In the genomic region with DNA sequence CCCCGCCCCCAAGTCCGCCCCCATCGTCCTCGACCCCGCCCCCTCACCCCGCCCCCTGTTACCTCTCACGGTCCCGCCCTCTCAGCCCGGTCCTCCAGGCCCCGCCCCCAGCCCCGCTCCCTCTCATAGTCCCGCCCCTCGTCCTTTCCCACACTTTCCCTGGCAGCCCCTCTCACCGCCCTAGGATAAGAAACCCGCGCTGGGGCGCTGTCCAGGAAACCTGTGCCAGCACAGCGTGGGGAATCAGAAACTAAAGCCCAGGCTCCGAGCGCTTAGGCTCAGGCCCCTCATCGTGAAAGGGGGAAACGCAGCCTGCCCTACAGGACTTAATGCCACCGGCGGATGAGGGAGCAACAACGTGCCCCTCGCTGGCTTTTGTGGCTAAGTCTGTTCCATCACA, we compare ENCODE assay signal across 2 cellular contexts.
TF ChIP-seq lines count a peak whose summit lies in the region.

No MANE protein-coding gene starts in this region.

TF ChIP-seq in liver, 16 proteins besides CTCF, POLR2A, EP300 and RAD21 (continued from another document):
- TF ChIP-seq, protein P1, sequence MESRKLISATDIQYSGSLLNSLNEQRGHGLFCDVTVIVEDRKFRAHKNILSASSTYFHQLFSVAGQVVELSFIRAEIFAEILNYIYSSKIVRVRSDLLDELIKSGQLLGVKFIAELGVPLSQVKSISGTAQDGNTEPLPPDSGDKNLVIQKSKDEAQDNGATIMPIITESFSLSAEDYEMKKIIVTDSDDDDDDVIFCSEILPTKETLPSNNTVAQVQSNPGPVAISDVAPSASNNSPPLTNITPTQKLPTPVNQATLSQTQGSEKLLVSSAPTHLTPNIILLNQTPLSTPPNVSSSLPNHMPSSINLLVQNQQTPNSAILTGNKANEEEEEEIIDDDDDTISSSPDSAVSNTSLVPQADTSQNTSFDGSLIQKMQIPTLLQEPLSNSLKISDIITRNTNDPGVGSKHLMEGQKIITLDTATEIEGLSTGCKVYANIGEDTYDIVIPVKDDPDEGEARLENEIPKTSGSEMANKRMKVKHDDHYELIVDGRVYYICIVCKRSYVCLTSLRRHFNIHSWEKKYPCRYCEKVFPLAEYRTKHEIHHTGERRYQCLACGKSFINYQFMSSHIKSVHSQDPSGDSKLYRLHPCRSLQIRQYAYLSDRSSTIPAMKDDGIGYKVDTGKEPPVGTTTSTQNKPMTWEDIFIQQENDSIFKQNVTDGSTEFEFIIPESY (IDR thresholded peaks at IDR 0.05), result no peak
- TF ChIP-seq NR2F2 (IDR thresholded peaks at IDR 0.05) (no peak), YY1 (IDR thresholded peaks at IDR 0.05) (no peak), FOXA1 (IDR thresholded peaks at IDR 0.05) (no peak), FOXA2 (IDR thresholded peaks at IDR 0.05) (no peak), HNF4G (IDR thresholded peaks at IDR 0.05) (no peak), RXRA (IDR thresholded peaks at IDR 0.05) (no peak), HNF4A (conservative IDR thresholded peaks at IDR 0.05) (no peak), SP1 (IDR thresholded peaks at IDR 0.05) (peak; percentile 21), EGR1 (IDR thresholded peaks at IDR 0.05; ENCODE audit: low read depth in 2 of 2) (no peak)
- TF ChIP-seq, protein P2, sequence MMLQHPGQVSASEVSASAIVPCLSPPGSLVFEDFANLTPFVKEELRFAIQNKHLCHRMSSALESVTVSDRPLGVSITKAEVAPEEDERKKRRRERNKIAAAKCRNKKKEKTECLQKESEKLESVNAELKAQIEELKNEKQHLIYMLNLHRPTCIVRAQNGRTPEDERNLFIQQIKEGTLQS (IDR thresholded peaks at IDR 0.05), result no peak
- TF ChIP-seq, protein P3, sequence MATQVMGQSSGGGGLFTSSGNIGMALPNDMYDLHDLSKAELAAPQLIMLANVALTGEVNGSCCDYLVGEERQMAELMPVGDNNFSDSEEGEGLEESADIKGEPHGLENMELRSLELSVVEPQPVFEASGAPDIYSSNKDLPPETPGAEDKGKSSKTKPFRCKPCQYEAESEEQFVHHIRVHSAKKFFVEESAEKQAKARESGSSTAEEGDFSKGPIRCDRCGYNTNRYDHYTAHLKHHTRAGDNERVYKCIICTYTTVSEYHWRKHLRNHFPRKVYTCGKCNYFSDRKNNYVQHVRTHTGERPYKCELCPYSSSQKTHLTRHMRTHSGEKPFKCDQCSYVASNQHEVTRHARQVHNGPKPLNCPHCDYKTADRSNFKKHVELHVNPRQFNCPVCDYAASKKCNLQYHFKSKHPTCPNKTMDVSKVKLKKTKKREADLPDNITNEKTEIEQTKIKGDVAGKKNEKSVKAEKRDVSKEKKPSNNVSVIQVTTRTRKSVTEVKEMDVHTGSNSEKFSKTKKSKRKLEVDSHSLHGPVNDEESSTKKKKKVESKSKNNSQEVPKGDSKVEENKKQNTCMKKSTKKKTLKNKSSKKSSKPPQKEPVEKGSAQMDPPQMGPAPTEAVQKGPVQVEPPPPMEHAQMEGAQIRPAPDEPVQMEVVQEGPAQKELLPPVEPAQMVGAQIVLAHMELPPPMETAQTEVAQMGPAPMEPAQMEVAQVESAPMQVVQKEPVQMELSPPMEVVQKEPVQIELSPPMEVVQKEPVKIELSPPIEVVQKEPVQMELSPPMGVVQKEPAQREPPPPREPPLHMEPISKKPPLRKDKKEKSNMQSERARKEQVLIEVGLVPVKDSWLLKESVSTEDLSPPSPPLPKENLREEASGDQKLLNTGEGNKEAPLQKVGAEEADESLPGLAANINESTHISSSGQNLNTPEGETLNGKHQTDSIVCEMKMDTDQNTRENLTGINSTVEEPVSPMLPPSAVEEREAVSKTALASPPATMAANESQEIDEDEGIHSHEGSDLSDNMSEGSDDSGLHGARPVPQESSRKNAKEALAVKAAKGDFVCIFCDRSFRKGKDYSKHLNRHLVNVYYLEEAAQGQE (IDR thresholded peaks at IDR 0.05), result peak; percentile 55
- TF ChIP-seq, protein P4, sequence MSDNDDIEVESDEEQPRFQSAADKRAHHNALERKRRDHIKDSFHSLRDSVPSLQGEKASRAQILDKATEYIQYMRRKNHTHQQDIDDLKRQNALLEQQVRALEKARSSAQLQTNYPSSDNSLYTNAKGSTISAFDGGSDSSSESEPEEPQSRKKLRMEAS (IDR thresholded peaks at IDR 0.05), result no peak

TF ChIP-seq in HepG2, 621 proteins besides CTCF, POLR2A, EP300 and RAD21:
- TF ChIP-seq, protein P5, sequence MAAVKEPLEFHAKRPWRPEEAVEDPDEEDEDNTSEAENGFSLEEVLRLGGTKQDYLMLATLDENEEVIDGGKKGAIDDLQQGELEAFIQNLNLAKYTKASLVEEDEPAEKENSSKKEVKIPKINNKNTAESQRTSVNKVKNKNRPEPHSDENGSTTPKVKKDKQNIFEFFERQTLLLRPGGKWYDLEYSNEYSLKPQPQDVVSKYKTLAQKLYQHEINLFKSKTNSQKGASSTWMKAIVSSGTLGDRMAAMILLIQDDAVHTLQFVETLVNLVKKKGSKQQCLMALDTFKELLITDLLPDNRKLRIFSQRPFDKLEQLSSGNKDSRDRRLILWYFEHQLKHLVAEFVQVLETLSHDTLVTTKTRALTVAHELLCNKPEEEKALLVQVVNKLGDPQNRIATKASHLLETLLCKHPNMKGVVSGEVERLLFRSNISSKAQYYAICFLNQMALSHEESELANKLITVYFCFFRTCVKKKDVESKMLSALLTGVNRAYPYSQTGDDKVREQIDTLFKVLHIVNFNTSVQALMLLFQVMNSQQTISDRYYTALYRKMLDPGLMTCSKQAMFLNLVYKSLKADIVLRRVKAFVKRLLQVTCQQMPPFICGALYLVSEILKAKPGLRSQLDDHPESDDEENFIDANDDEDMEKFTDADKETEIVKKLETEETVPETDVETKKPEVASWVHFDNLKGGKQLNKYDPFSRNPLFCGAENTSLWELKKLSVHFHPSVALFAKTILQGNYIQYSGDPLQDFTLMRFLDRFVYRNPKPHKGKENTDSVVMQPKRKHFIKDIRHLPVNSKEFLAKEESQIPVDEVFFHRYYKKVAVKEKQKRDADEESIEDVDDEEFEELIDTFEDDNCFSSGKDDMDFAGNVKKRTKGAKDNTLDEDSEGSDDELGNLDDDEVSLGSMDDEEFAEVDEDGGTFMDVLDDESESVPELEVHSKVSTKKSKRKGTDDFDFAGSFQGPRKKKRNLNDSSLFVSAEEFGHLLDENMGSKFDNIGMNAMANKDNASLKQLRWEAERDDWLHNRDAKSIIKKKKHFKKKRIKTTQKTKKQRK (IDR thresholded peaks at IDR 0.05; ENCODE audit: low read length), result no peak
- TF ChIP-seq, protein P6, sequence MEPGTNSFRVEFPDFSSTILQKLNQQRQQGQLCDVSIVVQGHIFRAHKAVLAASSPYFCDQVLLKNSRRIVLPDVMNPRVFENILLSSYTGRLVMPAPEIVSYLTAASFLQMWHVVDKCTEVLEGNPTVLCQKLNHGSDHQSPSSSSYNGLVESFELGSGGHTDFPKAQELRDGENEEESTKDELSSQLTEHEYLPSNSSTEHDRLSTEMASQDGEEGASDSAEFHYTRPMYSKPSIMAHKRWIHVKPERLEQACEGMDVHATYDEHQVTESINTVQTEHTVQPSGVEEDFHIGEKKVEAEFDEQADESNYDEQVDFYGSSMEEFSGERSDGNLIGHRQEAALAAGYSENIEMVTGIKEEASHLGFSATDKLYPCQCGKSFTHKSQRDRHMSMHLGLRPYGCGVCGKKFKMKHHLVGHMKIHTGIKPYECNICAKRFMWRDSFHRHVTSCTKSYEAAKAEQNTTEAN (CRISPR knock-in tag; conservative IDR thresholded peaks at IDR 0.05), result no peak
- TF ChIP-seq ZFP37 (CRISPR knock-in tag; IDR thresholded peaks at IDR 0.05; ENCODE audit: borderline replicate concordance) (no peak), ZNF205 (CRISPR knock-in tag; IDR thresholded peaks at IDR 0.05) (no peak), HOXD1 (CRISPR knock-in tag; IDR thresholded peaks at IDR 0.05) (no peak), NR2C2 (CRISPR knock-in tag; IDR thresholded peaks at IDR 0.05; ENCODE audit: borderline replicate concordance) (no peak), FLYWCH1 (CRISPR knock-in tag; IDR thresholded peaks at IDR 0.05) (no peak), BHLHE40 (IDR thresholded peaks at IDR 0.05; ENCODE audit: low read length) (no peak), EEA1 (CRISPR knock-in tag; IDR thresholded peaks at IDR 0.05; ENCODE audit: borderline replicate concordance) (no peak)
- TF ChIP-seq, protein P7, sequence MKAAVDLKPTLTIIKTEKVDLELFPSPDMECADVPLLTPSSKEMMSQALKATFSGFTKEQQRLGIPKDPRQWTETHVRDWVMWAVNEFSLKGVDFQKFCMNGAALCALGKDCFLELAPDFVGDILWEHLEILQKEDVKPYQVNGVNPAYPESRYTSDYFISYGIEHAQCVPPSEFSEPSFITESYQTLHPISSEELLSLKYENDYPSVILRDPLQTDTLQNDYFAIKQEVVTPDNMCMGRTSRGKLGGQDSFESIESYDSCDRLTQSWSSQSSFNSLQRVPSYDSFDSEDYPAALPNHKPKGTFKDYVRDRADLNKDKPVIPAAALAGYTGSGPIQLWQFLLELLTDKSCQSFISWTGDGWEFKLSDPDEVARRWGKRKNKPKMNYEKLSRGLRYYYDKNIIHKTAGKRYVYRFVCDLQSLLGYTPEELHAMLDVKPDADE (CRISPR knock-in tag; IDR thresholded peaks at IDR 0.05), result no peak
- TF ChIP-seq, protein P8, sequence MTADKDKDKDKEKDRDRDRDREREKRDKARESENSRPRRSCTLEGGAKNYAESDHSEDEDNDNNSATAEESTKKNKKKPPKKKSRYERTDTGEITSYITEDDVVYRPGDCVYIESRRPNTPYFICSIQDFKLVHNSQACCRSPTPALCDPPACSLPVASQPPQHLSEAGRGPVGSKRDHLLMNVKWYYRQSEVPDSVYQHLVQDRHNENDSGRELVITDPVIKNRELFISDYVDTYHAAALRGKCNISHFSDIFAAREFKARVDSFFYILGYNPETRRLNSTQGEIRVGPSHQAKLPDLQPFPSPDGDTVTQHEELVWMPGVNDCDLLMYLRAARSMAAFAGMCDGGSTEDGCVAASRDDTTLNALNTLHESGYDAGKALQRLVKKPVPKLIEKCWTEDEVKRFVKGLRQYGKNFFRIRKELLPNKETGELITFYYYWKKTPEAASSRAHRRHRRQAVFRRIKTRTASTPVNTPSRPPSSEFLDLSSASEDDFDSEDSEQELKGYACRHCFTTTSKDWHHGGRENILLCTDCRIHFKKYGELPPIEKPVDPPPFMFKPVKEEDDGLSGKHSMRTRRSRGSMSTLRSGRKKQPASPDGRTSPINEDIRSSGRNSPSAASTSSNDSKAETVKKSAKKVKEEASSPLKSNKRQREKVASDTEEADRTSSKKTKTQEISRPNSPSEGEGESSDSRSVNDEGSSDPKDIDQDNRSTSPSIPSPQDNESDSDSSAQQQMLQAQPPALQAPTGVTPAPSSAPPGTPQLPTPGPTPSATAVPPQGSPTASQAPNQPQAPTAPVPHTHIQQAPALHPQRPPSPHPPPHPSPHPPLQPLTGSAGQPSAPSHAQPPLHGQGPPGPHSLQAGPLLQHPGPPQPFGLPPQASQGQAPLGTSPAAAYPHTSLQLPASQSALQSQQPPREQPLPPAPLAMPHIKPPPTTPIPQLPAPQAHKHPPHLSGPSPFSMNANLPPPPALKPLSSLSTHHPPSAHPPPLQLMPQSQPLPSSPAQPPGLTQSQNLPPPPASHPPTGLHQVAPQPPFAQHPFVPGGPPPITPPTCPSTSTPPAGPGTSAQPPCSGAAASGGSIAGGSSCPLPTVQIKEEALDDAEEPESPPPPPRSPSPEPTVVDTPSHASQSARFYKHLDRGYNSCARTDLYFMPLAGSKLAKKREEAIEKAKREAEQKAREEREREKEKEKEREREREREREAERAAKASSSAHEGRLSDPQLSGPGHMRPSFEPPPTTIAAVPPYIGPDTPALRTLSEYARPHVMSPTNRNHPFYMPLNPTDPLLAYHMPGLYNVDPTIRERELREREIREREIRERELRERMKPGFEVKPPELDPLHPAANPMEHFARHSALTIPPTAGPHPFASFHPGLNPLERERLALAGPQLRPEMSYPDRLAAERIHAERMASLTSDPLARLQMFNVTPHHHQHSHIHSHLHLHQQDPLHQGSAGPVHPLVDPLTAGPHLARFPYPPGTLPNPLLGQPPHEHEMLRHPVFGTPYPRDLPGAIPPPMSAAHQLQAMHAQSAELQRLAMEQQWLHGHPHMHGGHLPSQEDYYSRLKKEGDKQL (CRISPR knock-in tag; IDR thresholded peaks at IDR 0.05; ENCODE audit: low read depth), result no peak
- TF ChIP-seq, protein P9, sequence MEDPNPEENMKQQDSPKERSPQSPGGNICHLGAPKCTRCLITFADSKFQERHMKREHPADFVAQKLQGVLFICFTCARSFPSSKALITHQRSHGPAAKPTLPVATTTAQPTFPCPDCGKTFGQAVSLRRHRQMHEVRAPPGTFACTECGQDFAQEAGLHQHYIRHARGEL (CRISPR knock-in tag; IDR thresholded peaks at IDR 0.05), result no peak
- TF ChIP-seq, protein P10, sequence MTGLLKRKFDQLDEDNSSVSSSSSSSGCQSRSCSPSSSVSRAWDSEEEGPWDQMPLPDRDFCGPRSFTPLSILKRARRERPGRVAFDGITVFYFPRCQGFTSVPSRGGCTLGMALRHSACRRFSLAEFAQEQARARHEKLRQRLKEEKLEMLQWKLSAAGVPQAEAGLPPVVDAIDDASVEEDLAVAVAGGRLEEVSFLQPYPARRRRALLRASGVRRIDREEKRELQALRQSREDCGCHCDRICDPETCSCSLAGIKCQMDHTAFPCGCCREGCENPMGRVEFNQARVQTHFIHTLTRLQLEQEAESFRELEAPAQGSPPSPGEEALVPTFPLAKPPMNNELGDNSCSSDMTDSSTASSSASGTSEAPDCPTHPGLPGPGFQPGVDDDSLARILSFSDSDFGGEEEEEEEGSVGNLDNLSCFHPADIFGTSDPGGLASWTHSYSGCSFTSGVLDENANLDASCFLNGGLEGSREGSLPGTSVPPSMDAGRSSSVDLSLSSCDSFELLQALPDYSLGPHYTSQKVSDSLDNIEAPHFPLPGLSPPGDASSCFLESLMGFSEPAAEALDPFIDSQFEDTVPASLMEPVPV (CRISPR knock-in tag; IDR thresholded peaks at IDR 0.05), result no peak
